In genomic region chr1:16626409-16626983, GRCh38 we compare ENCODE assay signal across 1 cellular context.
TF ChIP-seq lines count a peak whose summit lies in the region.

No MANE protein-coding gene starts in this region.

TF ChIP-seq in K562, 482 proteins besides CTCF, POLR2A, EP300 and RAD21 (continued from another document):
- peak; percentile 14; the same call in 1 of the 2 replicates for TF ChIP-seq ZBTB7A (IDR thresholded peaks at IDR 0.05; ENCODE audit: borderline replicate concordance, control insufficient read depth, low read depth, low read length)
